1 cellular context compared by ENCODE assay signal in the genomic region with DNA sequence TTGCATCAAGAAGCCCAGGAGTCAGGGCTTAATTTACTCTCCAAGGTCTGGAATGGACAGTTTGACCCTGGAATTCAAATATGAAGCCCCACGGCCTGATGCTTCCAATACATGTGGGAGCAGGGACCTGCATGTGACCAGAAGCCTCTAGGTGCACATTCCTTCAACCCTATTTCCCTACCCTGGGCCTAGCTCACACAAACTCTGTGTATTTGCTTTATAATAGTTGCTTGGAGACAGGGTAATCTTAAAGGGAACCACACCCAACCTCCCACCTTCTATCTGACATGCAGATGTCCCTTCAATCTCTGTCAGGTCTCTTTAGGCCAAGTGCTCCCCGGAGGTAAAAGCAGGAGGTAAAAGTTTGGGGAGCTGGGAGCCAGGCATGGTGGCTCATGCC.
TF ChIP-seq lines count a peak whose summit lies in the region.

No MANE protein-coding gene starts in this region.

TF ChIP-seq in K562, 482 proteins besides CTCF, POLR2A, EP300 and RAD21:
- TF ChIP-seq KDM1A (IDR thresholded peaks at IDR 0.05) = 0 out of 4 replicates have a peak, but pooled peaks of 1 of the 2 experiments have one; percentile 12
- TF ChIP-seq RFX1 (IDR thresholded peaks at IDR 0.05) = peak; percentile 57
- peak; percentile 35; the same call in 1 of the 2 replicates for TF ChIP-seq SOX6 (IDR thresholded peaks at IDR 0.05)
- TF ChIP-seq HEY1 (CRISPR knock-in tag; IDR thresholded peaks at IDR 0.05; ENCODE audit: borderline replicate concordance) = no peak
TF ChIP-seq in K562: peak in this region for 3.
